In the genomic region with DNA sequence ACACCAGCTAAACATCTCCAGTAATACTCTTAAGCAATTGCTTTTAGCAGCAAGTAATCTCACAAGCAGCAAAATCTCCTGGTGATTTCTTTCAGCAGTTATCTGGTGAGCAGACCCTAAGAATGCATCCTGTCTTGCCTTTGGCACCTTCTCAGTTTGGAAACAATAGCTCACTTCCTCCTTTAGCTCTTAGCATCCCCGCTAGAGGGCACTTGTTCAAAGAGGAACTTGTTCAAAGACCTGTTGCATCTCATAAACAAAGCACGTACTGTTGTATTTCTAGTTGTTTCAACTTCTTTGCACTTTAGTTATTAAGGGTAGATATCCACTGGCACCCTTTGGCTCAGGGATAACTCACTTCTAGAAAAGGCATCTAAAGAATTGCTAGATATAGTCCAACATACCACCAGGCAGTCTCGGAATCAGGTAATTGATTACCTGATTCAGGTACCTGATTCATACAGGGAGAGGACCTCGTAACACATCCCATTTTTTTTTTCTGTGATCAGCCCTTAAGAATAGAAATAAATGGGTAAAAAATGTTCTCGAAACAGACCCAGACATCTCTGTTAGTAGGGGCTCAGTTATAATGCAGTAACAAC, we compare ENCODE assay signal across 8 cellular contexts.
A peak's percentile ranks its signal among the peaks of the same experiment; 100 is the strongest.
DNase-seq lines count a peak whose midpoint lies in the region; ATAC-seq and TF ChIP-seq lines count a peak whose summit lies in the region.

No MANE protein-coding gene starts in this region.

- H3K27me3 Mint-ChIP-seq in progenitor cell of endocrine pancreas, result peaks cover 2% of the 10 kb centered on the region

- no peak overlapping the region for H3K27ac ChIP-seq in foreskin keratinocyte

- ATAC-seq in GM18502 (IDR thresholded peaks at IDR 0.05; ENCODE audit: poor library complexity, unreplicated experiment) (peak; percentile 93), HG02763 (IDR thresholded peaks at IDR 0.05; ENCODE audit: unreplicated experiment) (peak; percentile 81), foreskin keratinocyte (peak; percentile 86), GM19463 (IDR thresholded peaks at IDR 0.05; ENCODE audit: unreplicated experiment) (no peak)

- TF ChIP-seq CTCF in foreskin keratinocyte (conservative IDR thresholded peaks at IDR 0.05), result peak; percentile 79
- peak; percentile 75 for TF ChIP-seq CTCF in progenitor cell of endocrine pancreas (IDR thresholded peaks at IDR 0.05; ENCODE audit: unreplicated experiment)

- H3K4me1 Mint-ChIP-seq in progenitor cell of endocrine pancreas (ENCODE audit: low read depth), result peaks cover 2% of the 10 kb centered on the region

- peaks cover 11% of the 10 kb centered on the region for H3K27me3 ChIP-seq in foreskin keratinocyte

- H3K9me3 Mint-ChIP-seq in progenitor cell of endocrine pancreas (ENCODE audit: low read depth), result peaks cover 4% of the 10 kb centered on the region

- no peak overlapping the region for H3K27ac Mint-ChIP-seq in progenitor cell of endocrine pancreas

- no peaks in the 10 kb centered on the region for H3K36me3 Mint-ChIP-seq in progenitor cell of endocrine pancreas (ENCODE audit: insufficient read depth)

- no peak overlapping the region for H3K4me3 Mint-ChIP-seq in progenitor cell of endocrine pancreas (ENCODE audit: low read depth)

- DNase-seq in CD1c-positive myeloid dendritic cell (ENCODE audit: extremely low spot score) (peak; percentile 69), NCI-H1092 (lab: John Stamatoyannopoulos, UW) (peak; percentile 31), foreskin keratinocyte (peak in 1 of 2 donors; percentile 57), progenitor cell of endocrine pancreas (ENCODE audit: low spot score, unreplicated experiment) (no peak)
- DNase-seq in activated CD4-positive, alpha-beta T cell treated with anti-CD3 and anti-CD28 coated beads, Interleukin-2, amount 50 U/mL, for 1 hour, result peak; percentile 5

- H3K4me1 ChIP-seq in foreskin keratinocyte, result no peaks in the 10 kb centered on the region
